8 cellular contexts compared by ENCODE assay signal in genomic region chr20:17558154-17558940, GRCh38. TPM values are rescaled to one million over a fixed set of nuclear protein-coding genes. Genes with fewer than 3 reads are reported as not detected.
DNase-seq lines count a peak whose midpoint lies in the region; ATAC-seq lines count a peak whose summit lies in the region.

No MANE protein-coding gene starts in this region.

- H3K9ac ChIP-seq in duodenal mucosa (ENCODE audit: low read depth in 1 of 2, low read length in 2 of 2) (no peak overlapping the region), mucosa of rectum (ENCODE audit: low read depth in 1 of 2, low read length in 2 of 2) (peak overlapping the region in 1 of 2 donors; percentile 33)

- DNase-seq in stimulated activated CD4-positive, alpha-beta T cell treated with anti-CD3 and anti-CD28 coated beads, Interleukin-1b, Interleukin-23, amount 100 ng/mL, for 48 hours = peak; percentile 28
- DNase-seq in stimulated activated CD4-positive, alpha-beta T cell treated with anti-CD3 and anti-CD28 coated beads, Interleukin-4, amount 100 ng/mL, for 1 hour = no peak
- DNase-seq in SJSA1 (ENCODE audit: low read depth in 1 of 2, low spot score in 2 of 2) = peak; percentile 89 to 96

- H3K9me3 ChIP-seq in SJSA1 (replicated peaks) (no peaks in the 10 kb centered on the region), duodenal mucosa (ENCODE audit: control insufficient read depth in 1 of 2, low read length in 2 of 2) (no peaks in the 10 kb centered on the region), mucosa of rectum (ENCODE audit: control insufficient read depth in 2 of 2, low read length in 2 of 2) (no peaks in the 10 kb centered on the region)

- H3K36me3 ChIP-seq in SJSA1 (no peaks in the 10 kb centered on the region), duodenal mucosa (ENCODE audit: control insufficient read depth in 1 of 2, insufficient read depth in 2 of 2, low read length in 2 of 2) (no peaks in the 10 kb centered on the region), mucosa of rectum (ENCODE audit: control insufficient read depth in 2 of 2, insufficient read depth in 2 of 2, low read length in 2 of 2) (no peaks in the 10 kb centered on the region)

- H3K4me3 ChIP-seq in SJSA1 (peak overlapping the region; percentile 19), duodenal mucosa (ENCODE audit: low read depth in 1 of 2, low read length in 2 of 2) (no peak overlapping the region), mucosa of rectum (ENCODE audit: low read length in 2 of 2) (peak overlapping the region in 1 of 2 donors; percentile 6)

- H3K4me1 ChIP-seq in SJSA1 (replicated peaks) (peaks cover 59% of the 10 kb centered on the region), duodenal mucosa (ENCODE audit: control insufficient read depth in 1 of 2, insufficient read depth in 2 of 2, low read length in 2 of 2) (peaks cover 15% of the 10 kb centered on the region in 2 donors), mucosa of rectum (ENCODE audit: control insufficient read depth in 2 of 2, insufficient read depth in 2 of 2, low read length in 2 of 2) (peaks cover 17 to 22% of the 10 kb centered on the region in 2 donors)

- ATAC-seq in HG02870 (IDR thresholded peaks at IDR 0.05; ENCODE audit: unreplicated experiment) (no peak), GM21360 (IDR thresholded peaks at IDR 0.05; ENCODE audit: unreplicated experiment) (no peak), GM19455 (IDR thresholded peaks at IDR 0.05; ENCODE audit: unreplicated experiment) (no peak)

- H3K27ac ChIP-seq in SJSA1 = peak overlapping the region; percentile 99
- peak overlapping the region; percentile 76 for H3K27ac ChIP-seq in duodenal mucosa (ENCODE audit: low read depth, low read length)
- peak overlapping the region; percentile 83 to 87 for H3K27ac ChIP-seq in mucosa of rectum (ENCODE audit: low read depth in 2 of 2, low read length in 2 of 2)

- H3K27me3 ChIP-seq in SJSA1 (replicated peaks) (no peaks in the 10 kb centered on the region), duodenal mucosa (ENCODE audit: control insufficient read depth in 1 of 2, insufficient read depth in 2 of 2, low read length in 2 of 2) (no peaks in the 10 kb centered on the region), mucosa of rectum (ENCODE audit: control insufficient read depth in 2 of 2, insufficient read depth in 2 of 2, low read length in 2 of 2) (no peaks in the 10 kb centered on the region)

RNA-seq across cellular contexts. Expression of gene DSTN, which starts 11.5 kb away (rescaled TPM):
- total RNA-seq in SJSA1 (2014; rRNA removed; shearing (Covaris generic)) = 480 and 557 TPM in 2 replicates

RNA-seq across cellular contexts. Expression of gene BFSP1, which starts 27.2 kb away (rescaled TPM):
- total RNA-seq in SJSA1 (2014; rRNA removed; shearing (Covaris generic)) = 8.0 and 9.4 TPM in 2 replicates
